Comparison of ENCODE assay signal across 33 cellular contexts in genomic region chr19:35729021-35729420, GRCh38.
"Had no signal": no experiment of that assay in that cellular context is flagged by ENCODE, and none has a peak within 500 bp of the region (broad histone marks: within the 10 kb centered on the region; RNA-seq: fewer than 3 reads in every experiment).

No MANE protein-coding gene starts in this region.

- H3K9me3 Mint-ChIP-seq: activated CD4-positive, alpha-beta memory T cell treated with anti-CD3 and anti-CD28 coated beads, Interleukin-2, amount 10 ng/mL, durations not matched to agents 7 days and 5 days; activated naive CD4-positive, alpha-beta T cell treated with anti-CD3 and anti-CD28 coated beads for 36 hours; activated naive CD4-positive, alpha-beta T cell treated with anti-CD3 and anti-CD28 coated beads, Interleukin-2, amount 50 U/mL, for 72 hours; activated T-helper 2 cell treated with anti-CD3 and anti-CD28 coated beads, Interferon-gamma antibody, Interleukin-2, Interleukin-4, amounts not matched to agents 10 μg/mL and 5 μg/mL and 100 μg/mL, durations not matched to agents 14 hours and 24 hours and 36 hours; brain; T-cell had no signal

- H3K4me2 ChIP-seq: SK-N-SH had no signal

- H3K9me3 ChIP-seq: adrenal gland, Peyer's patch, SJCRH30, SK-N-SH had no signal

- H3K4me3 ChIP-seq: adrenal gland, Peyer's patch, SJCRH30 had no signal

- H3K4me1 ChIP-seq: Peyer's patch, SJCRH30 had no signal

- H3K27ac ChIP-seq: adrenal gland, Peyer's patch, SJCRH30, WERI-Rb-1 had no signal

- H3K4me3 Mint-ChIP-seq: activated CD4-positive, alpha-beta memory T cell treated with anti-CD3 and anti-CD28 coated beads, Interleukin-2, amount 10 ng/mL, durations not matched to agents 7 days and 5 days; activated CD8-positive, alpha-beta memory T cell treated with anti-CD3 and anti-CD28 coated beads, Interleukin-2, amount 10 ng/mL, durations not matched to agents 7 days and 5 days; activated naive CD4-positive, alpha-beta T cell treated with anti-CD3 and anti-CD28 coated beads for 36 hours; brain; T-cell had no signal

- H3K27me3 ChIP-seq: adrenal gland, Peyer's patch, SJCRH30 had no signal

- H3K27me3 Mint-ChIP-seq: activated CD4-positive, alpha-beta memory T cell treated with anti-CD3 and anti-CD28 coated beads, Interleukin-2, amount 10 ng/mL, durations not matched to agents 7 days and 5 days; activated CD8-positive, alpha-beta memory T cell treated with anti-CD3 and anti-CD28 coated beads, Interleukin-2, amount 10 ng/mL, durations not matched to agents 7 days and 5 days; T-cell had no signal

- H3K4me1 Mint-ChIP-seq: activated CD4-positive, alpha-beta memory T cell treated with anti-CD3 and anti-CD28 coated beads, Interleukin-2, amount 10 ng/mL, durations not matched to agents 7 days and 5 days; activated CD8-positive, alpha-beta memory T cell treated with anti-CD3 and anti-CD28 coated beads, Interleukin-2, amount 10 ng/mL, durations not matched to agents 7 days and 5 days; brain had no signal

- ATAC-seq: activated CD8-positive, alpha-beta memory T cell treated with anti-CD3 and anti-CD28 coated beads, Interleukin-2, amount 10 ng/mL, durations not matched to agents 7 days and 5 days; activated naive CD4-positive, alpha-beta T cell treated with anti-CD3 and anti-CD28 coated beads, Interleukin-2, amount 50 U/mL, for 72 hours; PC-3; T-cell had no signal

- H3K27ac Mint-ChIP-seq: activated CD4-positive, alpha-beta memory T cell treated with anti-CD3 and anti-CD28 coated beads, Interleukin-2, amount 10 ng/mL, durations not matched to agents 7 days and 5 days; activated CD8-positive, alpha-beta memory T cell treated with anti-CD3 and anti-CD28 coated beads, Interleukin-2, amount 10 ng/mL, durations not matched to agents 7 days and 5 days; activated naive CD4-positive, alpha-beta T cell treated with anti-CD3 and anti-CD28 coated beads for 36 hours; activated T-helper 2 cell treated with anti-CD3 and anti-CD28 coated beads, Interferon-gamma antibody, Interleukin-2, Interleukin-4, amounts not matched to agents 10 μg/mL and 5 μg/mL and 100 μg/mL, durations not matched to agents 14 hours and 24 hours and 36 hours; brain; T-cell had no signal

- DNase-seq: activated CD4-positive, alpha-beta memory T cell treated with anti-CD3 and anti-CD28 coated beads, Interleukin-2, amount 10 ng/mL, durations not matched to agents 7 days and 5 days; activated CD4-positive, alpha-beta T cell treated with anti-CD3 and anti-CD28 coated beads for 1 hour; activated CD4-positive, alpha-beta T cell treated with anti-CD3 and anti-CD28 coated beads for 48 hours; activated CD4-positive, CD25-positive, alpha-beta regulatory T cell; activated CD8-positive, alpha-beta memory T cell treated with anti-CD3 and anti-CD28 coated beads for 24 hours; activated CD8-positive, alpha-beta memory T cell treated with anti-CD3 and anti-CD28 coated beads, Interleukin-2, amount 10 ng/mL, durations not matched to agents 7 days and 5 days; activated CD8-positive, alpha-beta memory T cell treated with anti-CD3 and anti-CD28 coated beads, Interleukin-2, amount 50 U/mL, for 48 hours; activated gamma-delta T cell treated with Interleukin-2 at 50 U/mL for 16 hours; activated naive CD4-positive, alpha-beta T cell treated with anti-CD3 and anti-CD28 coated beads for 36 hours; activated T-cell treated with anti-CD3 and anti-CD28 coated beads, Interleukin-2, amount 50 U/mL, for 1 hour; central memory CD4-positive, alpha-beta T cell; NCI-H1092 treated with DMSO at 0.1 percent for 48 hours; NCI-H1417; NCI-H146; NCI-H187; NCI-H2029 treated with DMSO at 0.1 percent for 48 hours; NCI-H2107; NCI-H2171; NCI-H446; PC-3; Peyer's patch; RPMI8226; SHP77; SJCRH30; SK-N-SH; T-cell; T-helper 2 cell; T-helper 9 cell; WERI-Rb-1 had no signal
